Comparison of ENCODE assay signal across 10 cellular contexts in genomic region chr17:7218774-7219173, GRCh38. TPM values are rescaled to one million over a fixed set of nuclear protein-coding genes. Genes with fewer than 3 reads are reported as not detected.
DNase-seq lines count a peak whose midpoint lies in the region; ATAC-seq and TF ChIP-seq lines count a peak whose summit lies in the region.
"Had no signal": no experiment of that assay in that cellular context is flagged by ENCODE, and none has a peak within 500 bp of the region (broad histone marks: within the 10 kb centered on the region; RNA-seq: fewer than 3 reads in every experiment).

No MANE protein-coding gene starts in this region.

- no peaks in the 10 kb centered on the region for H3K27me3 Mint-ChIP-seq in activated naive CD4-positive, alpha-beta T cell treated with anti-CD3 and anti-CD28 coated beads for 36 hours (ENCODE audit: low read depth)
- H3K27me3 Mint-ChIP-seq in activated naive CD8-positive, alpha-beta T cell treated with anti-CD3 and anti-CD28 coated beads, Interleukin-2, amount 10 ng/mL, durations not matched to agents 7 days and 5 days, result no peaks in the 10 kb centered on the region
- peaks cover 4% of the 10 kb centered on the region for H3K27me3 Mint-ChIP-seq in memory B cell

- no peaks in the 10 kb centered on the region for H3K9me3 ChIP-seq in thyroid gland

- H3K4me1 ChIP-seq in thyroid gland, result peaks cover 35 to 69% of the 10 kb centered on the region in 2 donors

- TF ChIP-seq POLR2A in thyroid gland (IDR thresholded peaks at IDR 0.05), result no peak

- no peak for DNase-seq in activated naive CD4-positive, alpha-beta T cell treated with anti-CD3 and anti-CD28 coated beads for 36 hours
- DNase-seq in activated naive CD4-positive, alpha-beta T cell treated with Interleukin-2 at 50 U/mL for 16 hours, result no peak
- no peak for DNase-seq in activated naive CD8-positive, alpha-beta T cell treated with anti-CD3 and anti-CD28 coated beads, Interleukin-2, amount 10 ng/mL, durations not matched to agents 7 days and 5 days
- DNase-seq in memory B cell (ENCODE audit: low spot score in 2 of 2) (no peak), thyroid gland (no peak), NCI-H2171 treated with DMSO at 0.1 percent for 48 hours (lab: John Stamatoyannopoulos, UW) (no peak), OCI-M1 (lab: John Stamatoyannopoulos, UW) (no peak)
- DNase-seq: amniotic stem cell, MV-4-11 had no signal

- WGBS in thyroid gland, 2 donors, result 54 to 65% methylated on average over 5 of the region's 5 CpGs

- intact Hi-C loops in activated naive CD4-positive, alpha-beta T cell treated with anti-CD3 and anti-CD28 coated beads for 36 hours (cut with micrococcal nuclease), result loop anchor here (1.0 to 5.0 kb wide), 2 partner anchors 21 to 184 kb away; partner anchors contain the start of genes PHF23 and TMEM256
- intact Hi-C loops in thyroid gland (cut with DNase I), result no loop called here

- no peak for ATAC-seq in activated naive CD8-positive, alpha-beta T cell treated with anti-CD3 and anti-CD28 coated beads, Interleukin-2, amount 10 ng/mL, durations not matched to agents 7 days and 5 days (ENCODE audit: low read depth)
- no peak for ATAC-seq in memory B cell (ENCODE audit: low read depth)
- no peak for ATAC-seq in GM21619 (IDR thresholded peaks at IDR 0.05; ENCODE audit: unreplicated experiment)

- H3K36me3 Mint-ChIP-seq in activated naive CD4-positive, alpha-beta T cell treated with anti-CD3 and anti-CD28 coated beads for 36 hours (ENCODE audit: low read depth), result peaks cover 13% of the 10 kb centered on the region
- H3K36me3 Mint-ChIP-seq in activated naive CD8-positive, alpha-beta T cell treated with anti-CD3 and anti-CD28 coated beads, Interleukin-2, amount 10 ng/mL, durations not matched to agents 7 days and 5 days, result peaks cover 3% of the 10 kb centered on the region
- H3K36me3 Mint-ChIP-seq in memory B cell, result peaks cover 5% of the 10 kb centered on the region

- H3K36me3 ChIP-seq in thyroid gland, result peaks cover 22 to 27% of the 10 kb centered on the region in 2 donors

- H3K4me3 Mint-ChIP-seq in activated naive CD4-positive, alpha-beta T cell treated with anti-CD3 and anti-CD28 coated beads for 36 hours, result peak overlapping the region; percentile 94
- peak overlapping the region; percentile 88 for H3K4me3 Mint-ChIP-seq in activated naive CD8-positive, alpha-beta T cell treated with anti-CD3 and anti-CD28 coated beads, Interleukin-2, amount 10 ng/mL, durations not matched to agents 7 days and 5 days
- peak overlapping the region; percentile 57 for H3K4me3 Mint-ChIP-seq in memory B cell

- no peaks in the 10 kb centered on the region for H3K27me3 ChIP-seq in thyroid gland

- POLR2A ChIA-PET in activated naive CD8-positive, alpha-beta T cell treated with anti-CD3 and anti-CD28 coated beads, Interleukin-2, amount 10 ng/mL, durations not matched to agents 7 days and 5 days (lab: Charles Lee), result interaction anchor here (1.2 to 8.9 kb wide), 4 partner anchors 8 to 32 kb away, joined by 3 to 162 read pairs (median 10); partner anchors contain the start of genes CTDNEP1, DVL2, ELP5 and GABARAP

- no peak overlapping the region for H3K4me3 ChIP-seq in thyroid gland (replicated peaks in 1 of 3)

- peak overlapping the region; percentile 92 for H3K27ac Mint-ChIP-seq in activated naive CD4-positive, alpha-beta T cell treated with anti-CD3 and anti-CD28 coated beads for 36 hours
- H3K27ac Mint-ChIP-seq in activated naive CD8-positive, alpha-beta T cell treated with anti-CD3 and anti-CD28 coated beads, Interleukin-2, amount 10 ng/mL, durations not matched to agents 7 days and 5 days, result peak overlapping the region; percentile 73
- H3K27ac Mint-ChIP-seq in memory B cell, result no peak overlapping the region

- no peaks in the 10 kb centered on the region for H3K9me3 Mint-ChIP-seq in activated naive CD4-positive, alpha-beta T cell treated with anti-CD3 and anti-CD28 coated beads for 36 hours
- H3K9me3 Mint-ChIP-seq in activated naive CD8-positive, alpha-beta T cell treated with anti-CD3 and anti-CD28 coated beads, Interleukin-2, amount 10 ng/mL, durations not matched to agents 7 days and 5 days, result no peaks in the 10 kb centered on the region
- H3K9me3 Mint-ChIP-seq in memory B cell, result no peaks in the 10 kb centered on the region

- no peak for TF ChIP-seq CTCF in thyroid gland (IDR thresholded peaks at IDR 0.05)

- peak overlapping the region in 2 of 3 donors; percentile 97 to 98 for H3K27ac ChIP-seq in thyroid gland

- CTCF ChIA-PET in activated naive CD4-positive, alpha-beta T cell treated with anti-CD3 and anti-CD28 coated beads for 36 hours (lab: Charles Lee), result interaction anchor here (1.3 to 2.7 kb wide), 3 partner anchors 11 to 78 kb away, joined by 3 to 16 read pairs (median 4); partner anchors contain the start of gene GABARAP

- peaks cover 63% of the 10 kb centered on the region for H3K4me1 Mint-ChIP-seq in activated naive CD4-positive, alpha-beta T cell treated with anti-CD3 and anti-CD28 coated beads for 36 hours (ENCODE audit: low read depth)
- H3K4me1 Mint-ChIP-seq in activated naive CD8-positive, alpha-beta T cell treated with anti-CD3 and anti-CD28 coated beads, Interleukin-2, amount 10 ng/mL, durations not matched to agents 7 days and 5 days, result peaks cover 55% of the 10 kb centered on the region
- peaks cover 44% of the 10 kb centered on the region for H3K4me1 Mint-ChIP-seq in memory B cell

RNA-seq across cellular contexts. Expression of gene DLG4, which starts 0.9 kb away (rescaled TPM):
- total RNA-seq in activated naive CD4-positive, alpha-beta T cell treated with anti-CD3 and anti-CD28 coated beads for 36 hours, result 10 to 100 TPM; 13.6 to 13.8 TPM
- 10 to 100 TPM; 21.2 to 22.4 TPM for total RNA-seq in activated naive CD8-positive, alpha-beta T cell treated with anti-CD3 and anti-CD28 coated beads, Interleukin-2, amount 10 ng/mL, durations not matched to agents 7 days and 5 days
- 10 to 100 TPM in 2 of 4 donors, 1 to 10 TPM in 2; 6.8 to 21.5 (median 12.4) TPM for total RNA-seq in thyroid gland

RNA-seq across cellular contexts. Expression of gene ACADVL, which starts 1.0 kb away (rescaled TPM):
- 100 to 1,000 TPM; 263 to 267 TPM for total RNA-seq in activated naive CD4-positive, alpha-beta T cell treated with anti-CD3 and anti-CD28 coated beads for 36 hours
- total RNA-seq in activated naive CD8-positive, alpha-beta T cell treated with anti-CD3 and anti-CD28 coated beads, Interleukin-2, amount 10 ng/mL, durations not matched to agents 7 days and 5 days, result 100 to 1,000 TPM; 417 to 434 TPM
- total RNA-seq in thyroid gland, result 1,000 to 10,000 TPM in 1 of 4 donors, 100 to 1,000 TPM in 3; 581 to 1,743 (median 795) TPM

RNA-seq across cellular contexts. Expression of gene DVL2, which starts 15.5 kb away (rescaled TPM):
- 10 to 100 TPM; 26.7 to 29.4 TPM for total RNA-seq in activated naive CD4-positive, alpha-beta T cell treated with anti-CD3 and anti-CD28 coated beads for 36 hours
- 10 to 100 TPM; 62.1 to 67.3 TPM for total RNA-seq in activated naive CD8-positive, alpha-beta T cell treated with anti-CD3 and anti-CD28 coated beads, Interleukin-2, amount 10 ng/mL, durations not matched to agents 7 days and 5 days
- total RNA-seq in thyroid gland, result 10 to 100 TPM; 45.3 to 68.6 (median 49.0) TPM

RNA-seq across cellular contexts. Expression of gene PHF23, which starts 20.5 kb away (rescaled TPM):
- total RNA-seq in activated naive CD4-positive, alpha-beta T cell treated with anti-CD3 and anti-CD28 coated beads for 36 hours, result 10 to 100 TPM in 1 of 2 experiments, 1 to 10 TPM in 1; 8.4 to 10.0 TPM
- total RNA-seq in activated naive CD8-positive, alpha-beta T cell treated with anti-CD3 and anti-CD28 coated beads, Interleukin-2, amount 10 ng/mL, durations not matched to agents 7 days and 5 days, result 10 to 100 TPM; 49.9 to 50.4 TPM
- total RNA-seq in thyroid gland, result 10 to 100 TPM; 19.8 to 39.5 (median 35.8) TPM

RNA-seq across cellular contexts. Expression of gene GABARAP, which starts 23.5 kb away (rescaled TPM):
- total RNA-seq in activated naive CD4-positive, alpha-beta T cell treated with anti-CD3 and anti-CD28 coated beads for 36 hours, result 100 to 1,000 TPM; 137 to 152 TPM
- 100 to 1,000 TPM; 244 to 251 TPM for total RNA-seq in activated naive CD8-positive, alpha-beta T cell treated with anti-CD3 and anti-CD28 coated beads, Interleukin-2, amount 10 ng/mL, durations not matched to agents 7 days and 5 days
- 100 to 1,000 TPM; 112 to 840 (median 273) TPM for total RNA-seq in thyroid gland
